Comparison of ENCODE assay signal across 1 cellular context in genomic region chr17:75908201-75908600, GRCh38.
TF ChIP-seq lines count a peak whose summit lies in the region.

No MANE protein-coding gene starts in this region.

TF ChIP-seq in GM23338, 12 proteins besides CTCF, POLR2A, EP300 and RAD21:
- TF ChIP-seq REST (IDR thresholded peaks at IDR 0.05; ENCODE audit: unreplicated experiment) (no peak), STAT1 (IDR thresholded peaks at IDR 0.05; ENCODE audit: unreplicated experiment) (no peak), ZNF114 (CRISPR knock-in tag; IDR thresholded peaks at IDR 0.05) (no peak), JUNB (IDR thresholded peaks at IDR 0.05; ENCODE audit: unreplicated experiment) (no peak), ZNF331 (CRISPR knock-in tag; IDR thresholded peaks at IDR 0.05; ENCODE audit: low read depth) (no peak), EZH2phosphoT487 (IDR thresholded peaks at IDR 0.05; ENCODE audit: unreplicated experiment) (no peak), NANOG (IDR thresholded peaks at IDR 0.05; ENCODE audit: borderline replicate concordance) (no peak), CREB1 (CRISPR knock-in tag; IDR thresholded peaks at IDR 0.05; ENCODE audit: low read depth) (no peak), POLR2AphosphoS5 (IDR thresholded peaks at IDR 0.05; ENCODE audit: low read depth) (no peak), EZH2 (IDR thresholded peaks at IDR 0.05; ENCODE audit: low read depth, unreplicated experiment) (no peak)
- TF ChIP-seq, protein P1, sequence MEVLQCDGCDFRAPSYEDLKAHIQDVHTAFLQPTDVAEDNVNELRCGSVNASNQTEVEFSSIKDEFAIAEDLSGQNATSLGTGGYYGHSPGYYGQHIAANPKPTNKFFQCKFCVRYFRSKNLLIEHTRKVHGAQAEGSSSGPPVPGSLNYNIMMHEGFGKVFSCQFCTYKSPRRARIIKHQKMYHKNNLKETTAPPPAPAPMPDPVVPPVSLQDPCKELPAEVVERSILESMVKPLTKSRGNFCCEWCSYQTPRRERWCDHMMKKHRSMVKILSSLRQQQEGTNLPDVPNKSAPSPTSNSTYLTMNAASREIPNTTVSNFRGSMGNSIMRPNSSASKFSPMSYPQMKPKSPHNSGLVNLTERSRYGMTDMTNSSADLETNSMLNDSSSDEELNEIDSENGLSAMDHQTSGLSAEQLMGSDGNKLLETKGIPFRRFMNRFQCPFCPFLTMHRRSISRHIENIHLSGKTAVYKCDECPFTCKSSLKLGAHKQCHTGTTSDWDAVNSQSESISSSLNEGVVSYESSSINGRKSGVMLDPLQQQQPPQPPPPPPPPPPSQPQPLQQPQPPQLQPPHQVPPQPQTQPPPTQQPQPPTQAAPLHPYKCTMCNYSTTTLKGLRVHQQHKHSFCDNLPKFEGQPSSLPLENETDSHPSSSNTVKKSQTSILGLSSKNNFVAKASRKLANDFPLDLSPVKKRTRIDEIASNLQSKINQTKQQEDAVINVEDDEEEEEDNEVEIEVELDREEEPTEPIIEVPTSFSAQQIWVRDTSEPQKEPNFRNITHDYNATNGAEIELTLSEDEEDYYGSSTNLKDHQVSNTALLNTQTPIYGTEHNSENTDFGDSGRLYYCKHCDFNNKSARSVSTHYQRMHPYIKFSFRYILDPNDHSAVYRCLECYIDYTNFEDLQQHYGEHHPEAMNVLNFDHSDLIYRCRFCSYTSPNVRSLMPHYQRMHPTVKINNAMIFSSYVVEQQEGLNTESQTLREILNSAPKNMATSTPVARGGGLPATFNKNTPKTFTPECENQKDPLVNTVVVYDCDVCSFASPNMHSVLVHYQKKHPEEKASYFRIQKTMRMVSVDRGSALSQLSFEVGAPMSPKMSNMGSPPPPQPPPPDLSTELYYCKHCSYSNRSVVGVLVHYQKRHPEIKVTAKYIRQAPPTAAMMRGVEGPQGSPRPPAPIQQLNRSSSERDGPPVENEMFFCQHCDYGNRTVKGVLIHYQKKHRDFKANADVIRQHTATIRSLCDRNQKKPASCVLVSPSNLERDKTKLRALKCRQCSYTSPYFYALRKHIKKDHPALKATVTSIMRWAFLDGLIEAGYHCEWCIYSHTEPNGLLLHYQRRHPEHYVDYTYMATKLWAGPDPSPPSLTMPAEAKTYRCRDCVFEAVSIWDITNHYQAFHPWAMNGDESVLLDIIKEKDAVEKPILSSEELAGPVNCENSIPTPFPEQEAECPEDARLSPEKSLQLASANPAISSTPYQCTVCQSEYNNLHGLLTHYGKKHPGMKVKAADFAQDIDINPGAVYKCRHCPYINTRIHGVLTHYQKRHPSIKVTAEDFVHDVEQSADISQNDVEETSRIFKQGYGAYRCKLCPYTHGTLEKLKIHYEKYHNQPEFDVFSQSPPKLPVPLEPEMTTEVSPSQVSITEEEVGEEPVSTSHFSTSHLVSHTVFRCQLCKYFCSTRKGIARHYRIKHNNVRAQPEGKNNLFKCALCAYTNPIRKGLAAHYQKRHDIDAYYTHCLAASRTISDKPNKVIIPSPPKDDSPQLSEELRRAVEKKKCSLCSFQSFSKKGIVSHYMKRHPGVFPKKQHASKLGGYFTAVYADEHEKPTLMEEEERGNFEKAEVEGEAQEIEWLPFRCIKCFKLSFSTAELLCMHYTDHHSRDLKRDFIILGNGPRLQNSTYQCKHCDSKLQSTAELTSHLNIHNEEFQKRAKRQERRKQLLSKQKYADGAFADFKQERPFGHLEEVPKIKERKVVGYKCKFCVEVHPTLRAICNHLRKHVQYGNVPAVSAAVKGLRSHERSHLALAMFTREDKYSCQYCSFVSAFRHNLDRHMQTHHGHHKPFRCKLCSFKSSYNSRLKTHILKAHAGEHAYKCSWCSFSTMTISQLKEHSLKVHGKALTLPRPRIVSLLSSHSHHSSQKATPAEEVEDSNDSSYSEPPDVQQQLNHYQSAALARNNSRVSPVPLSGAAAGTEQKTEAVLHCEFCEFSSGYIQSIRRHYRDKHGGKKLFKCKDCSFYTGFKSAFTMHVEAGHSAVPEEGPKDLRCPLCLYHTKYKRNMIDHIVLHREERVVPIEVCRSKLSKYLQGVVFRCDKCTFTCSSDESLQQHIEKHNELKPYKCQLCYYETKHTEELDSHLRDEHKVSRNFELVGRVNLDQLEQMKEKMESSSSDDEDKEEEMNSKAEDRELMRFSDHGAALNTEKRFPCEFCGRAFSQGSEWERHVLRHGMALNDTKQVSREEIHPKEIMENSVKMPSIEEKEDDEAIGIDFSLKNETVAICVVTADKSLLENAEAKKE (CRISPR knock-in tag; IDR thresholded peaks at IDR 0.05), result no peak
- TF ChIP-seq, protein P2, sequence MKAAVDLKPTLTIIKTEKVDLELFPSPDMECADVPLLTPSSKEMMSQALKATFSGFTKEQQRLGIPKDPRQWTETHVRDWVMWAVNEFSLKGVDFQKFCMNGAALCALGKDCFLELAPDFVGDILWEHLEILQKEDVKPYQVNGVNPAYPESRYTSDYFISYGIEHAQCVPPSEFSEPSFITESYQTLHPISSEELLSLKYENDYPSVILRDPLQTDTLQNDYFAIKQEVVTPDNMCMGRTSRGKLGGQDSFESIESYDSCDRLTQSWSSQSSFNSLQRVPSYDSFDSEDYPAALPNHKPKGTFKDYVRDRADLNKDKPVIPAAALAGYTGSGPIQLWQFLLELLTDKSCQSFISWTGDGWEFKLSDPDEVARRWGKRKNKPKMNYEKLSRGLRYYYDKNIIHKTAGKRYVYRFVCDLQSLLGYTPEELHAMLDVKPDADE (IDR thresholded peaks at IDR 0.05), result no peak
